Comparison of ENCODE assay signal across 18 cellular contexts in genomic region chr2:232451645-232452044, GRCh38. TPM values are rescaled to one million over a fixed set of nuclear protein-coding genes. Genes with fewer than 3 reads are reported as not detected.
"Had no signal": no experiment of that assay in that cellular context is flagged by ENCODE, and none has a peak within 500 bp of the region (broad histone marks: within the 10 kb centered on the region; RNA-seq: fewer than 3 reads in every experiment).

No MANE protein-coding gene starts in this region.

RNA-seq across cellular contexts. Expression of gene ALPI, which starts 4.3 kb away (rescaled TPM):
- total RNA-seq: myocyte; naive thymus-derived CD8-positive, alpha-beta T cell; natural killer cell treated with Interleukin-12 subunit alpha and Interleukin-12 subunit beta and Interleukin-15 and Interleukin-18, amount 100 ng/mL, for 72 hours; omental fat pad; prostate gland; pulmonary artery endothelial cell; right atrium auricular region; sciatic nerve; smooth muscle cell; subcutaneous adipose tissue; temporal lobe; thoracic aorta; thyroid gland; tibial nerve; ureter; vagina had no signal
- polyA plus RNA-seq: naive thymus-derived CD8-positive, alpha-beta T cell; ovary; smooth muscle cell; stomach had no signal

RNA-seq across cellular contexts. Expression of gene ECEL1, which starts 36.0 kb away (rescaled TPM):
- total RNA-seq: myocyte; naive thymus-derived CD8-positive, alpha-beta T cell; natural killer cell treated with Interleukin-12 subunit alpha and Interleukin-12 subunit beta and Interleukin-15 and Interleukin-18, amount 100 ng/mL, for 72 hours; pulmonary artery endothelial cell; right atrium auricular region; smooth muscle cell; subcutaneous adipose tissue; vagina had no signal
- polyA plus RNA-seq: naive thymus-derived CD8-positive, alpha-beta T cell; smooth muscle cell had no signal

RNA-seq across cellular contexts. Expression of gene ALPG, which starts 45.0 kb away (rescaled TPM):
- total RNA-seq: myocyte; naive thymus-derived CD8-positive, alpha-beta T cell; natural killer cell treated with Interleukin-12 subunit alpha and Interleukin-12 subunit beta and Interleukin-15 and Interleukin-18, amount 100 ng/mL, for 72 hours; omental fat pad; pulmonary artery endothelial cell; right atrium auricular region; sciatic nerve; smooth muscle cell; stomach; subcutaneous adipose tissue; temporal lobe; thoracic aorta; thyroid gland; tibial nerve; ureter; vagina had no signal
- polyA plus RNA-seq: naive thymus-derived CD8-positive, alpha-beta T cell; smooth muscle cell; stomach had no signal
